8 cellular contexts compared by ENCODE assay signal in genomic region chr11:3163241-3163981, GRCh38. TPM values are rescaled to one million over a fixed set of nuclear protein-coding genes. Genes with fewer than 3 reads are reported as not detected.
DNase-seq lines count a peak whose midpoint lies in the region; ATAC-seq and TF ChIP-seq lines count a peak whose summit lies in the region.

No MANE protein-coding gene starts in this region.

- H4K20me1 ChIP-seq in PC-9 (ENCODE audit: insufficient read depth) = no peaks in the 10 kb centered on the region

- BruUV-seq in PC-9 (replicated peaks; lab: Mats Ljungman, UMichigan) = no TSS peak

- no peak for ATAC-seq in HG03039 (IDR thresholded peaks at IDR 0.05; ENCODE audit: unreplicated experiment)

- H3K36me3 ChIP-seq in urinary bladder (ENCODE audit: insufficient read depth) (no peaks in the 10 kb centered on the region), PC-9 (ENCODE audit: low read depth) (no peaks in the 10 kb centered on the region)

- peak overlapping the region; percentile 89 to 90 for H3K4me3 ChIP-seq in cardiac fibroblast (replicated peaks in 1 of 2; ENCODE audit: low read depth in 2 of 2, low read length in 2 of 2)
- peak overlapping the region; percentile 83 for H3K4me3 ChIP-seq in urinary bladder (ENCODE audit: low read depth, low read length)
- H3K4me3 ChIP-seq in PC-9 = no peak overlapping the region

- intact Hi-C loops in PC-9 (cut with micrococcal nuclease; ENCODE audit: unreplicated experiment) = no loop called here

- no peaks in the 10 kb centered on the region for H3K79me2 ChIP-seq in PC-9 (ENCODE audit: low read depth)

- H3K9me2 ChIP-seq in PC-9 (ENCODE audit: insufficient read depth) = no peaks in the 10 kb centered on the region

- no peak overlapping the region for H2AFZ ChIP-seq in PC-9

- H3K27ac ChIP-seq in urinary bladder (ENCODE audit: low read depth) (peak overlapping the region; percentile 2), PC-9 (no peak overlapping the region)

- H3K4me1 ChIP-seq in urinary bladder (ENCODE audit: insufficient read depth) (peaks cover 2% of the 10 kb centered on the region), PC-9 (replicated peaks; ENCODE audit: insufficient read depth) (no peaks in the 10 kb centered on the region)

- no peaks in the 10 kb centered on the region for H3K36me3 Mint-ChIP-seq in activated naive CD4-positive, alpha-beta T cell treated with anti-CD3 and anti-CD28 coated beads, Interleukin-2, amount 10 ng/mL, durations not matched to agents 7 days and 5 days
- no peaks in the 10 kb centered on the region for H3K36me3 Mint-ChIP-seq in mesothelial cell of epicardium

- TF ChIP-seq CTCF in cardiac fibroblast (IDR thresholded peaks at IDR 0.05; ENCODE audit: low read depth, low read length) = no peak
- TF ChIP-seq CTCF in mesothelial cell of epicardium (IDR thresholded peaks at IDR 0.05; ENCODE audit: unreplicated experiment) = no peak
- no peak for TF ChIP-seq CTCF in PC-9 (conservative IDR thresholded peaks at IDR 0.05)

- POLR2A ChIA-PET in PC-9 (lab: Charles Lee; ENCODE audit: unreplicated experiment) = no interaction called here

- no peaks in the 10 kb centered on the region for H3K9me3 Mint-ChIP-seq in activated naive CD4-positive, alpha-beta T cell treated with anti-CD3 and anti-CD28 coated beads, Interleukin-2, amount 10 ng/mL, durations not matched to agents 7 days and 5 days
- H3K9me3 Mint-ChIP-seq in mesothelial cell of epicardium = no peaks in the 10 kb centered on the region

- 60% methylated on average over 15 of the region's 15 CpGs for WGBS in urinary bladder

- peaks cover 38% of the 10 kb centered on the region for H3K27me3 ChIP-seq in PC-9 (ENCODE audit: insufficient read depth, low read depth)

- CTCF ChIA-PET in activated naive CD4-positive, alpha-beta T cell treated with anti-CD3 and anti-CD28 coated beads, Interleukin-2, amount 10 ng/mL, durations not matched to agents 7 days and 5 days (lab: Charles Lee) = interaction anchor here (1.0 kb wide), 1 partner anchor 53 kb away, joined by 3 read pairs; no protein-coding TSS in a partner anchor
- CTCF ChIA-PET in PC-9 (lab: Charles Lee) = interaction anchor here (0.7 to 1.2 kb wide), 2 partner anchors 68 to 126 kb away, joined by 3 to 4 read pairs; no protein-coding TSS in a partner anchor

- H3K9me3 ChIP-seq in PC-9 (ENCODE audit: insufficient read depth, low read depth) = no peaks in the 10 kb centered on the region

- H3K27me3 Mint-ChIP-seq in activated naive CD4-positive, alpha-beta T cell treated with anti-CD3 and anti-CD28 coated beads, Interleukin-2, amount 10 ng/mL, durations not matched to agents 7 days and 5 days = peaks cover 94% of the 10 kb centered on the region
- H3K27me3 Mint-ChIP-seq in mesothelial cell of epicardium (ENCODE audit: low read depth) = peaks cover 19% of the 10 kb centered on the region

- H3K4me1 Mint-ChIP-seq in activated naive CD4-positive, alpha-beta T cell treated with anti-CD3 and anti-CD28 coated beads, Interleukin-2, amount 10 ng/mL, durations not matched to agents 7 days and 5 days = peaks cover 13% of the 10 kb centered on the region
- H3K4me1 Mint-ChIP-seq in mesothelial cell of epicardium = peaks cover 48% of the 10 kb centered on the region

- H3K4me3 Mint-ChIP-seq in activated naive CD4-positive, alpha-beta T cell treated with anti-CD3 and anti-CD28 coated beads, Interleukin-2, amount 10 ng/mL, durations not matched to agents 7 days and 5 days = peak overlapping the region; percentile 68
- H3K4me3 Mint-ChIP-seq in mesothelial cell of epicardium = peak overlapping the region; percentile 72

- no peak overlapping the region for H3K27ac Mint-ChIP-seq in activated naive CD4-positive, alpha-beta T cell treated with anti-CD3 and anti-CD28 coated beads, Interleukin-2, amount 10 ng/mL, durations not matched to agents 7 days and 5 days
- peak overlapping the region; percentile 39 for H3K27ac Mint-ChIP-seq in mesothelial cell of epicardium

- DNase-seq in activated naive CD4-positive, alpha-beta T cell treated with anti-CD3 and anti-CD28 coated beads, Interleukin-2, amount 10 ng/mL, durations not matched to agents 7 days and 5 days = peak; percentile 20
- DNase-seq in activated naive CD4-positive, alpha-beta T cell (lab: John Stamatoyannopoulos, UW) = no peak
- DNase-seq in cardiac fibroblast (ENCODE audit: low read depth in 2 of 2) (no peak), mesothelial cell of epicardium (ENCODE audit: low spot score in 2 of 2, unreplicated experiment in 2 of 2) (peak in 1 of 2 experiments; percentile 17), PC-9 (no peak), HT-29 (ENCODE audit: low spot score) (no peak)

- H3F3A ChIP-seq in PC-9 (ENCODE audit: insufficient read depth, low read depth) = no peaks in the 10 kb centered on the region

- H3K4me2 ChIP-seq in PC-9 = no peak overlapping the region

RNA-seq across cellular contexts. Expression of gene OSBPL5, which starts 1.7 kb away (rescaled TPM):
- 31.6 to 37.1 TPM (median 34.4 TPM) in 3 replicates for total RNA-seq in mesothelial cell of epicardium
- total RNA-seq in urinary bladder = 22.4 TPM
- 40.5 TPM for polyA plus RNA-seq in urinary bladder
- total RNA-seq in PC-9 (2021) = 6.4 and 8.8 TPM in 2 replicates
- 93.1 and 106 TPM in 2 replicates for total RNA-seq in HT-29 (2014; rRNA removed; shearing (Covaris generic))

RNA-seq across cellular contexts. Expression of gene MRGPRG, which starts 55.2 kb away (rescaled TPM):
- total RNA-seq in mesothelial cell of epicardium = not detected in 3 replicates
- total RNA-seq in urinary bladder = not detected
- polyA plus RNA-seq in urinary bladder = not detected
- total RNA-seq in PC-9 (2021) = not detected in 2 replicates
- total RNA-seq in HT-29 (2014; rRNA removed; shearing (Covaris generic)) = not detected in 2 replicates
